In genomic region chrX:22969416-22969815, GRCh38 we compare ENCODE assay signal across 18 cellular contexts. TPM values are rescaled to one million over a fixed set of nuclear protein-coding genes. Genes with fewer than 3 reads are reported as not detected.
"Had no signal": no experiment of that assay in that cellular context is flagged by ENCODE, and none has a peak within 500 bp of the region (broad histone marks: within the 10 kb centered on the region; RNA-seq: fewer than 3 reads in every experiment).

No MANE protein-coding gene starts in this region.

- H3K27me3 ChIP-seq: foreskin keratinocyte, heart left ventricle, tibial nerve, vagina had no signal

- ATAC-seq: foreskin keratinocyte, heart left ventricle, sciatic nerve had no signal

- DNase-seq: activated CD4-positive, alpha-beta memory T cell treated with anti-CD3 and anti-CD28 coated beads for 36 hours; activated gamma-delta T cell; activated T-cell treated with anti-CD3 and anti-CD28 coated beads, Interleukin-2, amount 50 U/mL, for 48 hours; central memory CD4-positive, alpha-beta T cell; foreskin keratinocyte; heart left ventricle; left ventricle myocardium inferior; nephron progenitor cell; psoas muscle; stimulated activated CD4-positive, alpha-beta T cell treated with anti-CD3 and anti-CD28 coated beads, Interleukin-2, amount 100 ng/mL, for 24 hours; stimulated activated naive B cell treated with anti-CD40 and anti-IgM and Interleukin-4, amounts not matched to agents 10 μg/mL and 1 μg/mL and 100 μg/mL, for 72 hours had no signal

- H3K36me3 ChIP-seq: heart left ventricle, left ventricle myocardium inferior, tibial nerve, vagina had no signal

- H3K4me1 ChIP-seq: foreskin keratinocyte, heart left ventricle, left ventricle myocardium inferior, psoas muscle, tibial nerve, vagina had no signal

- H3K27ac ChIP-seq: foreskin keratinocyte, heart left ventricle, left ventricle myocardium inferior, psoas muscle, tibial nerve, vagina had no signal

- H3K9me3 ChIP-seq: heart left ventricle, left ventricle myocardium inferior, psoas muscle, tibial nerve, vagina had no signal

- H3K4me3 ChIP-seq: heart left ventricle, left ventricle myocardium inferior, psoas muscle, tibial nerve, vagina had no signal

- FAIRE-seq: keratinocyte had no signal

RNA-seq across cellular contexts. Expression of gene DDX53, which starts 30.3 kb away (rescaled TPM):
- total RNA-seq: activated CD4-positive, alpha-beta memory T cell treated with anti-CD3 and anti-CD28 coated beads for 36 hours; dermis microvascular lymphatic vessel endothelial cell; foreskin keratinocyte; heart left ventricle; left ventricle myocardium inferior; omental fat pad; psoas muscle; sciatic nerve; subcutaneous adipose tissue; tibial nerve; vagina had no signal
